In the genomic region with DNA sequence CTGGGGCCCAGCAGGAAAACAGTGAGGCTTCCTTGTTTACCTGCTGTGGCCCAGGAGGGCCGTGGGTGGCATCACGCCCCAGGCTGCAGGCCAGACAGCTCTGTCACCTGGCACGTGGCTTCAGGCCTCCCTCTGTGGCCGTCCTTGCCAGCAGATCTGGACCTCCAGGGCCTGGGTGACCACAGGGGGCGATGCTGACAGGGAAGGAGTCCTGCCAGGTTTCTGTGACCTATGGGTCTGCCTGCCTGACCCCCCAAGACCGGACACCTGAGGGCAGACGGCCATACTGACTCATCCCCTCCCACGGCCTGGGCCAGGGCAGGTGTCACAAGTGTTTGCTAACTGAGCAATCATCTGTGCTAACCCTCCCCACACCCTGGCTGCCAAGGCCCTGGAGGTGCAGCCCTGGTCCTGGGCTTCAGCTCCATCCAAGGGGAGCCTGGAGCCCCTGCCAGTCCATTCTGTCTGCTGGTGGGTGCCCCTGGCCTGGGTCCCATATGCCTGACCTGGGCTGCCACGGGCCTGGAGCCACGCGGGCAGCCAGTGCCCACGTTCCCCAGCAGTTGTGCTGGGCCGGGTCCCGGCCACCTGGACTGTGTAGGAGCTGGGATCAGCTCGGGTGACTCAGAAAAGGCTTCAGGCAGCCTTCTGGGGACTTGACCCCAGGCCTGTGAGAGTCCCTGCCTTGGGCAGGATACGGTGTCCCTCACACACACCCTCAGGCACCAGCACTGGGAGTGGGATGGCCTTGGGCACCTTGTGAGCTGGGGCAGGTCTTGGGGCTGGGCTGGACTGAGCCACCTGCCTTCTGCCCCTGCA, we compare ENCODE assay signal across 10 cellular contexts. TPM values are rescaled to one million over a fixed set of nuclear protein-coding genes. Genes with fewer than 3 reads are reported as not detected.
DNase-seq lines count a peak whose midpoint lies in the region; ATAC-seq lines count a peak whose summit lies in the region.
"Had no signal": no experiment of that assay in that cellular context is flagged by ENCODE, and none has a peak within 500 bp of the region (broad histone marks: within the 10 kb centered on the region; RNA-seq: fewer than 3 reads in every experiment).

No MANE protein-coding gene starts in this region.

- ATAC-seq in left ventricle myocardium superior (no peak), left cardiac atrium (no peak), left lobe of liver (peak; percentile 62), GM19452 (IDR thresholded peaks at IDR 0.05; ENCODE audit: unreplicated experiment) (no peak), GM21723 (IDR thresholded peaks at IDR 0.05; ENCODE audit: unreplicated experiment) (no peak)
- ATAC-seq: CD8-positive, alpha-beta T cell had no signal

- H3K9me3 Mint-ChIP-seq in activated naive CD8-positive, alpha-beta T cell treated with anti-CD3 and anti-CD28 coated beads for 36 hours, result no peaks in the 10 kb centered on the region
- H3K9me3 Mint-ChIP-seq: CD8-positive, alpha-beta T cell had no signal

- DNase-seq in left ventricle myocardium superior, result peak; percentile 58
- no peak for DNase-seq in left cardiac atrium
- DNase-seq in activated naive CD8-positive, alpha-beta T cell treated with anti-CD3 and anti-CD28 coated beads for 36 hours, result no peak
- peak; percentile 96 for DNase-seq in left lobe of liver (ENCODE audit: low spot score)
- no peak for DNase-seq in germinal center (ENCODE audit: low spot score)
- DNase-seq in Kasumi-1 (lab: John Stamatoyannopoulos, UW), result no peak
- DNase-seq: CD8-positive, alpha-beta T cell had no signal

- H3K4me3 Mint-ChIP-seq in activated naive CD8-positive, alpha-beta T cell treated with anti-CD3 and anti-CD28 coated beads for 36 hours, result peak overlapping the region; percentile 7
- H3K4me3 Mint-ChIP-seq: CD8-positive, alpha-beta T cell had no signal

- H3K4me1 Mint-ChIP-seq in activated naive CD8-positive, alpha-beta T cell treated with anti-CD3 and anti-CD28 coated beads for 36 hours, result peaks cover 16% of the 10 kb centered on the region

- no peaks in the 10 kb centered on the region for H3K27me3 Mint-ChIP-seq in activated naive CD8-positive, alpha-beta T cell treated with anti-CD3 and anti-CD28 coated beads for 36 hours

- no peak overlapping the region for H3K27ac Mint-ChIP-seq in activated naive CD8-positive, alpha-beta T cell treated with anti-CD3 and anti-CD28 coated beads for 36 hours
- H3K27ac Mint-ChIP-seq: CD8-positive, alpha-beta T cell had no signal

- intact Hi-C loops in left ventricle myocardium superior (cut with micrococcal nuclease), result no loop called here
- intact Hi-C loops in left cardiac atrium (cut with DNase I), result no loop called here

- H3K36me3 Mint-ChIP-seq in activated naive CD8-positive, alpha-beta T cell treated with anti-CD3 and anti-CD28 coated beads for 36 hours, result no peaks in the 10 kb centered on the region

RNA-seq across cellular contexts. Expression of a gene that starts 3.7 kb away (rescaled TPM):
- total RNA-seq in left ventricle myocardium superior (110 TPM), left cardiac atrium (10 to 100 TPM; 63.9 to 71.0 TPM), left lobe of liver (53.5 TPM)
- total RNA-seq in activated naive CD8-positive, alpha-beta T cell treated with anti-CD3 and anti-CD28 coated beads for 36 hours, result 10 to 100 TPM; 46.5 to 48.8 TPM

RNA-seq across cellular contexts. Expression of a gene that starts 8.6 kb away (rescaled TPM):
- total RNA-seq in left ventricle myocardium superior (0.37 TPM), left cardiac atrium (1 to 10 TPM in 1 of 2 donors, under 1 TPM in 1; 0.81 to 1.1 TPM), left lobe of liver (0.33 TPM)
- total RNA-seq in activated naive CD8-positive, alpha-beta T cell treated with anti-CD3 and anti-CD28 coated beads for 36 hours, result 10 to 100 TPM; 42.0 to 49.0 TPM
- total RNA-seq: LHCN-M2 had no signal

RNA-seq across cellular contexts. Expression of a gene that starts 27.9 kb away (rescaled TPM):
- 10.5 TPM for total RNA-seq in left ventricle myocardium superior
- 10 to 100 TPM; 12.1 to 14.9 TPM for total RNA-seq in left cardiac atrium
- total RNA-seq in activated naive CD8-positive, alpha-beta T cell treated with anti-CD3 and anti-CD28 coated beads for 36 hours, result 10 to 100 TPM in 1 of 2 experiments, 1 to 10 TPM in 1; 9.3 to 10.3 TPM
- 10.4 TPM for total RNA-seq in left lobe of liver

RNA-seq across cellular contexts. Expression of a gene that starts 37.2 kb away (rescaled TPM):
- 1,923 TPM for total RNA-seq in left ventricle myocardium superior
- total RNA-seq in left cardiac atrium, result 1,000 to 10,000 TPM in 1 of 2 donors, 100 to 1,000 TPM in 1; 847 to 1,152 TPM
- total RNA-seq in activated naive CD8-positive, alpha-beta T cell treated with anti-CD3 and anti-CD28 coated beads for 36 hours, result 100 to 1,000 TPM; 167 to 168 TPM
- total RNA-seq in left lobe of liver, result 98.2 TPM

RNA-seq across cellular contexts. Expression of a gene that starts 38.9 kb away (rescaled TPM):
- total RNA-seq in left ventricle myocardium superior (0.37 TPM), left cardiac atrium (under 1 TPM; 0.24 to 0.41 TPM), left lobe of liver (0.53 TPM)
- under 1 TPM in 1 of 2 experiments, not detected in 1; 0.21 TPM for total RNA-seq in activated naive CD8-positive, alpha-beta T cell treated with anti-CD3 and anti-CD28 coated beads for 36 hours

Comparison
In these comparisons a context has a peak if more than half of its experiments do, and no peak if none do; other contexts are left out.
1. DNase-seq: peak in left ventricle myocardium superior (single experiment) and left lobe of liver (single experiment); none in left cardiac atrium (single experiment), activated naive CD8-positive, alpha-beta T cell treated with anti-CD3 and anti-CD28 coated beads for 36 hours (single experiment), germinal center (single experiment) and Kasumi-1 (0 of 2).
2. RNA of a gene that starts 8.6 kb away (total RNA-seq): 42.0 to 49.0 TPM in activated naive CD8-positive, alpha-beta T cell treated with anti-CD3 and anti-CD28 coated beads for 36 hours; 0.81 to 1.1 TPM in left cardiac atrium, 0.37 TPM in left ventricle myocardium superior (single experiment) and 0.33 TPM in left lobe of liver (single experiment); every median in the first group is over 10 times any median in the second.